26 cellular contexts compared by ENCODE assay signal in genomic region chr7:131613909-131614308, GRCh38.
"Had no signal": no experiment of that assay in that cellular context is flagged by ENCODE, and none has a peak within 500 bp of the region (broad histone marks: within the 10 kb centered on the region; RNA-seq: fewer than 3 reads in every experiment).

No MANE protein-coding gene starts in this region.

- H2AFZ ChIP-seq: neural progenitor cell had no signal

- H3K9me3 ChIP-seq: neutrophil, pancreas, prostate gland, right atrium auricular region, right lobe of liver, sigmoid colon, stomach, thoracic aorta, thyroid gland, tibial nerve, upper lobe of left lung, uterus had no signal

- FAIRE-seq: pancreas, small intestine had no signal

- H3K36me3 ChIP-seq: neural progenitor cell, neutrophil, pancreas, prostate gland, right atrium auricular region, right lobe of liver, sigmoid colon, stomach, thoracic aorta, thyroid gland, tibial nerve, upper lobe of left lung, uterus had no signal

- DNase-seq: naive thymus-derived CD4-positive, alpha-beta T cell; natural killer cell; nucleus accumbens; pancreas; retina; right lobe of liver; sigmoid colon; small intestine; stimulated activated CD4-positive, alpha-beta T cell treated with anti-CD3 and anti-CD28 coated beads, Interleukin-15, amount 100 ng/mL, for 24 hours; stimulated activated CD4-positive, alpha-beta T cell treated with anti-CD3 and anti-CD28 coated beads, Interleukin-2, amount 100 ng/mL, for 24 hours; stimulated activated CD4-positive, alpha-beta T cell treated with anti-CD3 and anti-CD28 coated beads, Interleukin-2, amount 100 ng/mL, for 48 hours; stimulated activated CD4-positive, alpha-beta T cell treated with anti-CD3 and anti-CD28 coated beads, Interleukin-4, amount 100 ng/mL, for 24 hours; stimulated activated naive B cell treated with anti-CD40 and anti-IgM and Interleukin-4, amounts not matched to agents 10 μg/mL and 1 μg/mL and 100 μg/mL, for 72 hours; stimulated activated naive CD4-positive, alpha-beta T cell treated with Interleukin-2 at 50 U/mL for 16 hours; stomach; thyroid gland; trophoblast cell; uterus had no signal

- H3K9ac ChIP-seq: neural progenitor cell had no signal

- H3K4me3 ChIP-seq: neural progenitor cell, pancreas, prostate gland, right atrium auricular region, right lobe of liver, sigmoid colon, stomach, thoracic aorta, thyroid gland, tibial nerve, upper lobe of left lung, uterus had no signal

- H3K27ac ChIP-seq: neural progenitor cell, neutrophil, pancreas, prostate gland, right atrium auricular region, right lobe of liver, stomach, thoracic aorta, thyroid gland, tibial nerve, upper lobe of left lung, uterus had no signal

- H3K4me2 ChIP-seq: neural progenitor cell had no signal

- H3K4me1 ChIP-seq: pancreas, prostate gland, right lobe of liver, stomach, thyroid gland, uterus had no signal

- H3K27me3 ChIP-seq: neural progenitor cell, neutrophil, pancreas, right atrium auricular region, right lobe of liver, sigmoid colon, stomach, thyroid gland, tibial nerve, upper lobe of left lung, uterus had no signal

- ATAC-seq: naive thymus-derived CD4-positive, alpha-beta T cell; natural killer cell; pancreas; right lobe of liver; stimulated activated effector memory CD8-positive, alpha-beta T cell treated with anti-CD3 and anti-CD28 coated beads, Interleukin-12 subunit alpha, Interleukin-12 subunit beta, amount 100 ng/mL, for 72 hours; stimulated activated naive B cell treated with anti-CD40 and anti-IgM and Interleukin-4, amounts not matched to agents 10 μg/mL and 1 μg/mL and 100 μg/mL, for 72 hours had no signal
